ENCODE assay signal across 1 cellular context in genomic region chr11:63986156-63986931, GRCh38.
TF ChIP-seq lines count a peak whose summit lies in the region.

Gene OTUB1, plus strand, starts transcription at chr11:63986438. Its CDS starts 19 bp downstream, at chr11:63986457.

TF ChIP-seq in HepG2, 621 proteins besides CTCF, POLR2A, EP300 and RAD21 (continued from another document and continues in another):
- peak; percentile 86; the same call in 1 of the 2 replicates for TF ChIP-seq SNAPC5 (CRISPR knock-in tag; IDR thresholded peaks at IDR 0.05; ENCODE audit: borderline replicate concordance)
- TF ChIP-seq MYPOP (CRISPR knock-in tag; IDR thresholded peaks at IDR 0.05), result no peak
- no peak for TF ChIP-seq ZBTB4 (CRISPR knock-in tag; IDR thresholded peaks at IDR 0.05; ENCODE audit: borderline replicate concordance)
- peak; percentile 26; the same call in 1 of the 2 replicates for TF ChIP-seq PITX1 (CRISPR knock-in tag; IDR thresholded peaks at IDR 0.05)
- TF ChIP-seq ZNF737 (CRISPR knock-in tag; IDR thresholded peaks at IDR 0.05; ENCODE audit: borderline replicate concordance), result no peak
- peak; percentile 7; the same call in 1 of the 2 replicates for TF ChIP-seq TFE3 (CRISPR knock-in tag; IDR thresholded peaks at IDR 0.05)
- peak; percentile 43 for TF ChIP-seq FOXO1 (CRISPR knock-in tag; IDR thresholded peaks at IDR 0.05)
- peak; percentile 53 for TF ChIP-seq PRPF4 (IDR thresholded peaks at IDR 0.05; ENCODE audit: low read depth, low read length, poor library complexity, severe bottlenecking)
- TF ChIP-seq DDIT3 (CRISPR knock-in tag; IDR thresholded peaks at IDR 0.05), result no peak
- TF ChIP-seq FOXO4 (CRISPR knock-in tag; conservative IDR thresholded peaks at IDR 0.05), result no peak
- no peak; the same call in 1 of the 2 replicates for TF ChIP-seq BCL6 (CRISPR knock-in tag; IDR thresholded peaks at IDR 0.05)
- TF ChIP-seq RXRA (CRISPR knock-in tag; IDR thresholded peaks at IDR 0.05), result peak; percentile 71
- TF ChIP-seq KDM3A (CRISPR knock-in tag; IDR thresholded peaks at IDR 0.05; ENCODE audit: low read depth), result no peak; the same call in 1 of the 2 replicates
- TF ChIP-seq ZNF891 (CRISPR knock-in tag; IDR thresholded peaks at IDR 0.05), result no peak; the same call in 1 of the 2 replicates
- TF ChIP-seq CEBPZ (IDR thresholded peaks at IDR 0.05; ENCODE audit: low read length), result no peak
- 0 out of 2 replicates have a peak, but pooled peaks have one; percentile 44 for TF ChIP-seq ZBTB14 (CRISPR knock-in tag; IDR thresholded peaks at IDR 0.05)
- peak; percentile 91 for TF ChIP-seq ZNF766 (CRISPR knock-in tag; IDR thresholded peaks at IDR 0.05; ENCODE audit: borderline replicate concordance)
- no peak for TF ChIP-seq ZFP41 (CRISPR knock-in tag; IDR thresholded peaks at IDR 0.05; ENCODE audit: borderline replicate concordance)
- no peak for TF ChIP-seq TBP (CRISPR knock-in tag; IDR thresholded peaks at IDR 0.05)
- TF ChIP-seq ZSCAN12 (CRISPR knock-in tag; IDR thresholded peaks at IDR 0.05), result no peak
- no peak for TF ChIP-seq ZNF251 (CRISPR knock-in tag; IDR thresholded peaks at IDR 0.05)
- no peak for TF ChIP-seq ADNP (CRISPR knock-in tag; IDR thresholded peaks at IDR 0.05)
- no peak for TF ChIP-seq GATA4 (IDR thresholded peaks at IDR 0.05; ENCODE audit: borderline replicate concordance, low read depth)
- TF ChIP-seq ZNF20 (CRISPR knock-in tag; IDR thresholded peaks at IDR 0.05), result no peak
- TF ChIP-seq ZNF569 (CRISPR knock-in tag; IDR thresholded peaks at IDR 0.05; ENCODE audit: borderline replicate concordance), result no peak
- TF ChIP-seq GATAD2A (CRISPR knock-in tag; IDR thresholded peaks at IDR 0.05), result no peak; the same call in 1 of the 2 replicates
- TF ChIP-seq ZNF777 (CRISPR knock-in tag; IDR thresholded peaks at IDR 0.05), result peak; percentile 51; the same call in 1 of the 2 replicates
- TF ChIP-seq HMG20B (CRISPR knock-in tag; conservative IDR thresholded peaks at IDR 0.05), result no peak
- TF ChIP-seq EZH2 (conservative IDR thresholded peaks at IDR 0.05; ENCODE audit: low read depth, low read length), result no peak
- TF ChIP-seq ZNF580 (CRISPR knock-in tag; IDR thresholded peaks at IDR 0.05; ENCODE audit: borderline replicate concordance, low read depth), result peak; percentile 84; the same call in 1 of the 2 replicates
- TF ChIP-seq FOSL1 (CRISPR knock-in tag; IDR thresholded peaks at IDR 0.05; ENCODE audit: borderline replicate concordance), result no peak
- peak; percentile 86; the same call in 1 of the 2 replicates for TF ChIP-seq ZNF30 (CRISPR knock-in tag; IDR thresholded peaks at IDR 0.05)
- no peak for TF ChIP-seq SCMH1 (CRISPR knock-in tag; IDR thresholded peaks at IDR 0.05; ENCODE audit: borderline replicate concordance)
- TF ChIP-seq ZBTB33 (CRISPR knock-in tag; IDR thresholded peaks at IDR 0.05), result no peak
- TF ChIP-seq ZNF644 (CRISPR knock-in tag; IDR thresholded peaks at IDR 0.05; ENCODE audit: low read depth), result no peak
- TF ChIP-seq NAIF1 (CRISPR knock-in tag; IDR thresholded peaks at IDR 0.05; ENCODE audit: borderline replicate concordance), result peak; percentile 72; the same call in 1 of the 2 replicates
- TF ChIP-seq KLF6 (CRISPR knock-in tag; IDR thresholded peaks at IDR 0.05), result peak; percentile 87; the same call in 1 of the 2 replicates
- TF ChIP-seq ZBTB42 (CRISPR knock-in tag; IDR thresholded peaks at IDR 0.05), result peak; percentile 35; the same call in 1 of the 2 replicates
- TF ChIP-seq RXRB (CRISPR knock-in tag; IDR thresholded peaks at IDR 0.05; ENCODE audit: borderline replicate concordance), result peak; percentile 60
- TF ChIP-seq MED8 (CRISPR knock-in tag; IDR thresholded peaks at IDR 0.05; ENCODE audit: insufficient replicate concordance), result peak; percentile 32
- no peak for TF ChIP-seq SMAD1 (CRISPR knock-in tag; IDR thresholded peaks at IDR 0.05; ENCODE audit: borderline replicate concordance, low read depth)
- peak; percentile 43; the same call in 1 of the 2 replicates for TF ChIP-seq FOSL2 (CRISPR knock-in tag; IDR thresholded peaks at IDR 0.05)
- TF ChIP-seq HNF1A (IDR thresholded peaks at IDR 0.05; ENCODE audit: low read depth), result no peak
- peak; percentile 69; the same call in 1 of the 2 replicates for TF ChIP-seq HNF1A (CRISPR knock-in tag; IDR thresholded peaks at IDR 0.05; ENCODE audit: borderline replicate concordance)
